ENCODE assay signal across 1 cellular context in the genomic region with DNA sequence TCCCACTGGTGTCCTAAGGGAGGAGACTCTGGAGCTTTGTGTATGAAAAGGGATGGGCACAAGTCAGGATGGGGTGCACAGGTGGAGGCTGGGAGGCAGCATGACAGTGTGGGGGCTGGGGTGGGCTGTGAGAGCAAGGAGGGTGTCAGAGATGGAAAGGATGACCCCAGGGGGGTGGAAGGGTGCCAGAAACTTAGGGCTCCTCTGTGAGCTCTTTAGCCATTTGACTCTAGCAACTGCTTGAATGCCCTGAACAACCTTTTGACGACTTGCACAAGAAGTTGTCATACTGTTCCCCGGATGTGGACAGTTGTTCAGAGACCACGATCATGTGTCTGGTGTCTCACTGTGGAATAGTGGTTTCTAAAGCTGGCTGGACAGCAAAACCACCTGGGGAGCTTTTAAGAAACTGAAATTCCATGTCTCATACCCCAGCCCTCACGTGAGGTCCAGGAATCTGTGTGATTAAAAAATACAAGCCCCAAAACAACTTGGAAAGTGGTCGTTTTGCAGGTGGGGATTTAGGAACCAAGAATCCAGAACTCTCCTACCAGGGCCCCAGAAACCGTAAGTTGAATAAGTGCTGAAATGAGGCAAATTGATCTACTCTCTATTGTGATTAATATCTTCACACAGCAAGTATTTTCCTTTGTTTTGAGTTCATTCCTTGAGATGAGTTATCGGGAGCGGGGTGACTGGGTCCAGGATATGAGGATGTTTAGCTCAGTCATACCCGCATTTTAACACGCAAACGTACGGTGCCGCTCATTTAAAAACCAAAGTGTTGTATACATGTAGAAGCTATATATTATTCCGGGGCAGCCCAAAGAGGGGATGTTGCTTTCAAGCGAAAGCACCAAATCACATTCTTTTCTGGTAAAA.
TF ChIP-seq lines count a peak whose summit lies in the region.

No MANE protein-coding gene starts in this region.

TF ChIP-seq in IMR-90, 13 proteins besides CTCF, POLR2A, EP300 and RAD21 (continued from another document):
- TF ChIP-seq, protein P1, sequence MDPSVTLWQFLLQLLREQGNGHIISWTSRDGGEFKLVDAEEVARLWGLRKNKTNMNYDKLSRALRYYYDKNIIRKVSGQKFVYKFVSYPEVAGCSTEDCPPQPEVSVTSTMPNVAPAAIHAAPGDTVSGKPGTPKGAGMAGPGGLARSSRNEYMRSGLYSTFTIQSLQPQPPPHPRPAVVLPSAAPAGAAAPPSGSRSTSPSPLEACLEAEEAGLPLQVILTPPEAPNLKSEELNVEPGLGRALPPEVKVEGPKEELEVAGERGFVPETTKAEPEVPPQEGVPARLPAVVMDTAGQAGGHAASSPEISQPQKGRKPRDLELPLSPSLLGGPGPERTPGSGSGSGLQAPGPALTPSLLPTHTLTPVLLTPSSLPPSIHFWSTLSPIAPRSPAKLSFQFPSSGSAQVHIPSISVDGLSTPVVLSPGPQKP (IDR thresholded peaks at IDR 0.05; ENCODE audit: borderline replicate concordance, low read depth, low read length): no peak
- no peak for TF ChIP-seq MAFK (IDR thresholded peaks at IDR 0.05; ENCODE audit: low read depth, low read length)
- no peak for TF ChIP-seq RCOR1 (IDR thresholded peaks at IDR 0.05; ENCODE audit: insufficient replicate concordance, low read length)
- no peak for TF ChIP-seq BHLHE40 (IDR thresholded peaks at IDR 0.05; ENCODE audit: low read depth, low read length)
- TF ChIP-seq NFE2L2 (IDR thresholded peaks at IDR 0.05; ENCODE audit: low read depth, low read length): no peak
- TF ChIP-seq RFX5 (IDR thresholded peaks at IDR 0.05; ENCODE audit: low read depth, low read length): no peak
- TF ChIP-seq CHD1 (IDR thresholded peaks at IDR 0.05; ENCODE audit: low read depth, low read length): no peak
- no peak for TF ChIP-seq SMC3 (IDR thresholded peaks at IDR 0.05; ENCODE audit: low read depth, low read length)
- TF ChIP-seq MAZ (IDR thresholded peaks at IDR 0.05; ENCODE audit: borderline replicate concordance, low read depth, low read length): no peak
- TF ChIP-seq FOS (IDR thresholded peaks at IDR 0.05; ENCODE audit: low read depth, low read length): no peak
- TF ChIP-seq MXI1 (IDR thresholded peaks at IDR 0.05; ENCODE audit: borderline replicate concordance, low read depth, low read length): no peak
- no peak for TF ChIP-seq CEBPB (IDR thresholded peaks at IDR 0.05; ENCODE audit: low read depth, low read length)
